In the genomic region with DNA sequence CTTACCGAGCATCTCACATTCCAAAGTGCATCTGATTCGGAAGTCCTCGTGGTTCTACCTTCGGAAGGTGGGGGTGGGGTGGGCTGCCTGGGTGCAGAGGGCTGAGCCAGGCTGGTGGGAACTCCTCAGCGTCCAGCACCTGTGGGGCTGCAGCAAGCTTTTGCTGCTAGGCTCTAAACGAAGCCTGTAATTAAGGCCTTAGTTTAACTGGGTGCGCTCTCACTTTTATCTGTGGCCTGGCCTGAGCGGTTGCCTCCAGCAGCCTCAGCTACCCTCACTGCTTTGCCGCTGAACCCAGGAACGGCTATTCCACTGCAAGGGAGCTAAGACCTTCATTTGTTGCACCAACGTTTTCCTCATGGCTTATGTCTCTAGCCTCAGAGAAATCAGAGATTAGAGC, we compare ENCODE assay signal across 9 cellular contexts. TPM values are rescaled to one million over a fixed set of nuclear protein-coding genes. Genes with fewer than 3 reads are reported as not detected.
DNase-seq lines count a peak whose midpoint lies in the region; ATAC-seq and TF ChIP-seq lines count a peak whose summit lies in the region.
"Had no signal": no experiment of that assay in that cellular context is flagged by ENCODE, and none has a peak within 500 bp of the region (broad histone marks: within the 10 kb centered on the region; RNA-seq: fewer than 3 reads in every experiment).

No MANE protein-coding gene starts in this region.

- H2AFZ ChIP-seq in DND-41 (ENCODE audit: low read depth, low read length) (peak overlapping the region; percentile 99), fibroblast of lung (ENCODE audit: low read length) (peak overlapping the region; percentile 86), trophoblast cell (ENCODE audit: insufficient read depth, low read length, poor library complexity) (peak overlapping the region; percentile 17)

- H3K18ac ChIP-seq in trophoblast cell (ENCODE audit: low read length), result peak overlapping the region; percentile 81

- no CpG with 5 or more reads among the region's 11 CpGs for whole genome bisulfite sequencing in trophoblast cell (ENCODE audit: extremely low coverage, insufficient coverage, insufficient read length)

- peak overlapping the region; percentile 89 for H4K91ac ChIP-seq in trophoblast cell (ENCODE audit: low read depth, low read length)

- peak overlapping the region in 1 of 2 experiments; percentile 73; a peak in 2 of 4 replicates for H3K4me3 ChIP-seq in DND-41 (ENCODE audit: low read depth in 1 of 2, low read length in 2 of 2)
- peak overlapping the region; percentile 41 for H3K4me3 ChIP-seq in RWPE2 (ENCODE audit: severe bottlenecking)
- peak overlapping the region in 3 of 4 experiments; percentile 40 to 53 (median 41) for H3K4me3 ChIP-seq in fibroblast of lung (replicated peaks in 1 of 4; ENCODE audit: control extremely low read depth in 1 of 4, insufficient read depth in 1 of 4, low read depth in 3 of 4, low read length in 4 of 4)
- no peak overlapping the region for H3K4me3 ChIP-seq in trophoblast cell (ENCODE audit: low read depth, low read length)

- H3K9ac ChIP-seq in DND-41 (ENCODE audit: low read depth, low read length) (peak overlapping the region; percentile 63; the same call in 1 of the 2 replicates), fibroblast of lung (ENCODE audit: insufficient read depth, low read length) (no peak overlapping the region), trophoblast cell (ENCODE audit: low read length) (no peak overlapping the region)

- H2BK120ac ChIP-seq in trophoblast cell (ENCODE audit: insufficient read depth, low read length, poor library complexity), result peak overlapping the region; percentile 91

- peak overlapping the region; percentile 92 for H2BK5ac ChIP-seq in trophoblast cell (ENCODE audit: low read depth, low read length, poor library complexity)

- ATAC-seq in DND-41 (ENCODE audit: insufficient read depth, low read depth), result no peak
- ATAC-seq in RWPE2 (ENCODE audit: low read depth), result no peak
- ATAC-seq in HG03135 (IDR thresholded peaks at IDR 0.05; ENCODE audit: unreplicated experiment), result no peak
- no peak for ATAC-seq in GM18870 (IDR thresholded peaks at IDR 0.05; ENCODE audit: unreplicated experiment)

- H3K9me3 ChIP-seq in DND-41 (ENCODE audit: insufficient read depth, low read length, severe bottlenecking), result no peaks in the 10 kb centered on the region
- H3K9me3 ChIP-seq in RWPE2 (ENCODE audit: severe bottlenecking), result no peaks in the 10 kb centered on the region
- H3K9me3 ChIP-seq in fibroblast of lung (ENCODE audit: control insufficient read depth, insufficient read depth, low read depth, low read length), result no peaks in the 10 kb centered on the region
- H3K9me3 ChIP-seq in trophoblast cell (ENCODE audit: insufficient read depth, low read depth, low read length), result peaks cover 3% of the 10 kb centered on the region
- H3K9me3 ChIP-seq: neutrophil had no signal

- H4K12ac ChIP-seq in trophoblast cell (ENCODE audit: low read depth, low read length), result peak overlapping the region; percentile 89

- H3K79me2 ChIP-seq in DND-41 (ENCODE audit: insufficient read depth, low read length), result no peaks in the 10 kb centered on the region
- no peaks in the 10 kb centered on the region for H3K79me2 ChIP-seq in fibroblast of lung (ENCODE audit: control insufficient read depth, insufficient read depth, low read length)
- H3K79me2 ChIP-seq in trophoblast cell (ENCODE audit: control insufficient read depth, insufficient read depth, low read length, poor library complexity), result peaks cover 3% of the 10 kb centered on the region

- H3K36me3 ChIP-seq in DND-41 (ENCODE audit: insufficient read depth, low read length) (no peaks in the 10 kb centered on the region), RWPE2 (ENCODE audit: low read depth) (no peaks in the 10 kb centered on the region), fibroblast of lung (ENCODE audit: control insufficient read depth, insufficient read depth, low read length) (no peaks in the 10 kb centered on the region), trophoblast cell (ENCODE audit: control insufficient read depth in 1 of 2, insufficient read depth in 2 of 2, low read length in 2 of 2) (no peaks in the 10 kb centered on the region)
- H3K36me3 ChIP-seq: neutrophil had no signal

- H3K27me3 ChIP-seq in DND-41 (ENCODE audit: insufficient read depth, low read length, poor library complexity), result peaks cover 8% of the 10 kb centered on the region
- H3K27me3 ChIP-seq in RWPE2 (ENCODE audit: insufficient read depth, poor library complexity, severe bottlenecking), result no peaks in the 10 kb centered on the region
- no peaks in the 10 kb centered on the region for H3K27me3 ChIP-seq in fibroblast of lung (ENCODE audit: control insufficient read depth, insufficient read depth, low read length)
- no peaks in the 10 kb centered on the region for H3K27me3 ChIP-seq in trophoblast cell (ENCODE audit: insufficient read depth, low read length)

- H3K4me1 ChIP-seq in DND-41 (ENCODE audit: insufficient read depth, low read length), result peaks cover 13% of the 10 kb centered on the region
- peaks cover 15% of the 10 kb centered on the region for H3K4me1 ChIP-seq in RWPE2 (ENCODE audit: insufficient read depth, poor library complexity, severe bottlenecking)
- peaks cover 6% of the 10 kb centered on the region for H3K4me1 ChIP-seq in fibroblast of lung (ENCODE audit: control insufficient read depth, extremely low read depth, insufficient read depth, low read length)
- H3K4me1 ChIP-seq in trophoblast cell (ENCODE audit: control insufficient read depth in 1 of 2, insufficient read depth in 2 of 2, low read length in 2 of 2), result peaks cover 17 to 21% of the 10 kb centered on the region in 2 experiments

- H4K20me1 ChIP-seq in DND-41 (ENCODE audit: insufficient read depth, low read length), result no peaks in the 10 kb centered on the region
- H4K20me1 ChIP-seq in fibroblast of lung (ENCODE audit: control insufficient read depth, extremely low read depth, insufficient read depth, low read length), result no peaks in the 10 kb centered on the region

- peak overlapping the region; percentile 74 for H2BK12ac ChIP-seq in trophoblast cell (ENCODE audit: low read length)

- no peak overlapping the region for H3K4ac ChIP-seq in trophoblast cell (ENCODE audit: low read depth, low read length)

- peak overlapping the region; percentile 88 for H3K14ac ChIP-seq in trophoblast cell (ENCODE audit: low read length)

- H3K23ac ChIP-seq in trophoblast cell (ENCODE audit: low read length), result no peak overlapping the region

- H4K8ac ChIP-seq in trophoblast cell (ENCODE audit: low read depth, low read length), result peak overlapping the region; percentile 90

- DNase-seq in DND-41, result no peak
- no peak for DNase-seq in RWPE2 (ENCODE audit: low spot score)
- DNase-seq in fibroblast of lung (ENCODE audit: low read depth in 2 of 2), result no peak
- DNase-seq in trophoblast cell, result no peak
- DNase-seq in OCI-M1 (lab: John Stamatoyannopoulos, UW), result no peak
- no peak for DNase-seq in NCI-H345 (lab: John Stamatoyannopoulos, UW)

- H2AK5ac ChIP-seq in trophoblast cell (ENCODE audit: low read length), result peak overlapping the region; percentile 14

- H3K4me2 ChIP-seq in DND-41 (ENCODE audit: insufficient read depth, low read length) (peak overlapping the region; percentile 100), fibroblast of lung (ENCODE audit: extremely low read depth, insufficient read depth, low read length) (peak overlapping the region; percentile 91), trophoblast cell (ENCODE audit: low read length) (peak overlapping the region; percentile 71)

- H3K79me1 ChIP-seq in trophoblast cell (ENCODE audit: low read length), result peaks cover 14% of the 10 kb centered on the region

- TF ChIP-seq CTCF in DND-41 (IDR thresholded peaks at IDR 0.05; ENCODE audit: borderline replicate concordance, extremely low read depth, low read length, poor library complexity, severe bottlenecking) (no peak), RWPE2 (IDR thresholded peaks at IDR 0.05; ENCODE audit: poor library complexity, severe bottlenecking) (no peak), fibroblast of lung (conservative IDR thresholded peaks at IDR 0.05 in 1 of 2, IDR thresholded peaks at IDR 0.05 in 1 of 2; ENCODE audit: low read depth in 1 of 2, low read length in 2 of 2) (no peak)

- H3K27ac ChIP-seq in DND-41 (ENCODE audit: low read length) (no peak overlapping the region), RWPE2 (ENCODE audit: poor library complexity, severe bottlenecking) (peak overlapping the region; percentile 30), fibroblast of lung (ENCODE audit: insufficient read depth, low read length) (peak overlapping the region; percentile 61), trophoblast cell (ENCODE audit: low read depth, low read length) (no peak overlapping the region)
- H3K27ac ChIP-seq: neutrophil had no signal

RNA-seq across cellular contexts. Expression of gene TMEM17, which starts 48.4 kb away (rescaled TPM):
- 1.3 and 2.5 TPM in 2 replicates for total RNA-seq in fibroblast of lung
- 3.7 and 4.9 TPM in 2 replicates for polyA plus RNA-seq in fibroblast of lung
- polyA plus RNA-seq in fibroblast of lung (2012), result 2.2 and 2.8 TPM in 2 replicates
- polyA minus RNA-seq in fibroblast of lung (ENCODE audit: low replicate concordance), result 0.52 TPM in 1 of 2 replicates, not detected in the other
- 1.2 and 1.4 TPM in 2 replicates for polyA plus RNA-seq in trophoblast cell (2013)

Comparison
In these comparisons a context has a peak if more than half of its experiments do, and no peak if none do; other contexts are left out.
1. H2AFZ ChIP-seq: peak in every context shown above with its lines; median percentile 99 in DND-41; 86 in fibroblast of lung; 17 in trophoblast cell.
2. H3K27ac ChIP-seq: peak in RWPE2 (single experiment) and fibroblast of lung (single experiment); none in DND-41 (single experiment) and trophoblast cell (single experiment).
3. Peak in every context shown above with its lines, with median percentiles within 50 percentile points of each other: H3K4me2 ChIP-seq.